Comparison of ENCODE assay signal across 8 cellular contexts in the genomic region with DNA sequence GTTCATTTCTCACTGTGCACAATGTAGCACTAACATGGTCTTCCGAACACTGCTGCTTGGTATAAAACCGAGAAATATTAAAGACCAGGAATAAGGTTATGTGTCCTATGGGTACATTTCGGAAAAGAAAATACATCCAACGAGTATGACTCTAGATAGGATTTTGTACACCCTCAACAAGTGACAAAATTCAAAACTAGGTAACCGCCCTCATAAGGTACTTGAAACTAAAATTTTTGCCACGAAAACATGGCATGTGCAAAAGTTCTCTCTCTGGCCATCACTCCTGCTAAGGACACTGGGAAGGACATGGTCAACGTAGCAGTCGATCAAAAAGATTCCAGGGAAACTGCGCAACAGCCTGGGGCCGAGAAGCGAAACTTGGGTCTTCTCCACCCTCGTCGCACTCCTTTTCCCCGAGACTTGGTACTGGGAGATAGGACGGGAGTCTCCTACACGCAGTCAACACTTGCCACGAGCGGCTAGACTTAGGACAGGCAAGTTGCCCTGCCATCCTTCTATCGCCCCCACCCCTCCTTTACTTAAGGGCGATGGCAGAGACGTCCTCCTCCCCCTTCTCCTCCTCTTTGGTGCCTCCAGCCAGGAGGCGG. TPM values are rescaled to one million over a fixed set of nuclear protein-coding genes. Genes with fewer than 3 reads are reported as not detected.
DNase-seq lines count a peak whose midpoint lies in the region; ATAC-seq and TF ChIP-seq lines count a peak whose summit lies in the region.

No MANE protein-coding gene starts in this region.

- no peaks in the 10 kb centered on the region for H3K27me3 Mint-ChIP-seq in endodermal cell (ENCODE audit: insufficient read depth)

- peak overlapping the region; percentile 96 for H3K9ac ChIP-seq in endodermal cell (ENCODE audit: extremely low read depth, low read length, poor library complexity, severe bottlenecking)

- H3K36me3 ChIP-seq in SJCRH30 (peaks cover 11% of the 10 kb centered on the region; the same call in 1 of the 2 replicates), endodermal cell (ENCODE audit: control insufficient read depth, insufficient read depth, low read length) (peaks cover 25% of the 10 kb centered on the region), upper lobe of right lung (peaks cover 28% of the 10 kb centered on the region)

- H3K27me3 ChIP-seq in SJCRH30, result no peaks in the 10 kb centered on the region
- H3K27me3 ChIP-seq in endodermal cell (ENCODE audit: control insufficient read depth, insufficient read depth, low read length, poor library complexity, severe bottlenecking), result no peaks in the 10 kb centered on the region
- H3K27me3 ChIP-seq in upper lobe of right lung, result no peaks in the 10 kb centered on the region

- peak; percentile 0 for ATAC-seq in HG02588 (IDR thresholded peaks at IDR 0.05; ENCODE audit: unreplicated experiment)
- no peak for ATAC-seq in upper lobe of right lung

- peaks cover 5% of the 10 kb centered on the region for H3K36me3 Mint-ChIP-seq in endodermal cell (ENCODE audit: low read depth)

- H3K4me3 Mint-ChIP-seq in endodermal cell, result peak overlapping the region; percentile 91

- peak overlapping the region; percentile 100 for H3K27ac Mint-ChIP-seq in endodermal cell

- TF ChIP-seq CTCF in endodermal cell (conservative IDR thresholded peaks at IDR 0.05), result no peak
- no peak for TF ChIP-seq CTCF in upper lobe of right lung (IDR thresholded peaks at IDR 0.05)

- H3K4me3 ChIP-seq in SJCRH30 (peak overlapping the region; percentile 80), endodermal cell (ENCODE audit: low read length) (peak overlapping the region; percentile 99), upper lobe of right lung (peak overlapping the region; percentile 91)

- intact Hi-C loops in upper lobe of right lung (cut with DNase I) (no loop called here), posterior vena cava (cut with DNase I) (loop anchor here in 1 of 2 donors (10.0 kb wide), 1 partner anchor 73 kb away; the partner anchor contains the start of gene CEP350)

- 11 to 36% methylated on average over 9 to 22 of the region's 22 CpGs for WGBS in endodermal cell (ENCODE audit: insufficient coverage in 1 of 2, insufficient read length in 1 of 2), 2 experiments

- H3K27ac ChIP-seq in SJCRH30 (peak overlapping the region; percentile 96), endodermal cell (ENCODE audit: low read depth, low read length) (peak overlapping the region; percentile 99), upper lobe of right lung (peak overlapping the region; percentile 100)

- H3K9me3 Mint-ChIP-seq in endodermal cell, result no peaks in the 10 kb centered on the region

- no peaks in the 10 kb centered on the region for H3K4me1 ChIP-seq in SJCRH30
- H3K4me1 ChIP-seq in endodermal cell (ENCODE audit: control insufficient read depth, insufficient read depth, low read length), result peaks cover 3% of the 10 kb centered on the region
- H3K4me1 ChIP-seq in upper lobe of right lung, result peaks cover 49% of the 10 kb centered on the region

- peak; percentile 85 for DNase-seq in DMS114 treated with DMSO at 0.1 percent for 48 hours (lab: John Stamatoyannopoulos, UW; ENCODE audit: unreplicated experiment)
- peak; percentile 91 for DNase-seq in SJCRH30
- DNase-seq in endodermal cell, result no peak
- peak; percentile 92 for DNase-seq in midbrain (lab: John Stamatoyannopoulos, UW)
- no peak for DNase-seq in upper lobe of right lung
- no peak for DNase-seq in posterior vena cava (ENCODE audit: low spot score)
- DNase-seq in NCI-H1105 (lab: John Stamatoyannopoulos, UW), result no peak

- peaks cover 12% of the 10 kb centered on the region for H3K4me1 Mint-ChIP-seq in endodermal cell

- H3K9me3 ChIP-seq in SJCRH30 (replicated peaks) (no peaks in the 10 kb centered on the region), endodermal cell (ENCODE audit: control insufficient read depth, low read length) (no peaks in the 10 kb centered on the region), upper lobe of right lung (no peaks in the 10 kb centered on the region)

RNA-seq across cellular contexts. Expression of gene TOR1AIP1, which starts 0.3 kb away (rescaled TPM):
- 36.1 and 38.9 TPM in 2 replicates for total RNA-seq in SJCRH30 (2014; rRNA removed; shearing (Covaris generic))
- total RNA-seq in endodermal cell (10 to 100 TPM; 18.1 to 26.2 TPM), upper lobe of right lung (68.8 TPM), posterior vena cava (10 to 100 TPM; 60.9 to 63.9 TPM)
- 28.9 TPM for polyA plus RNA-seq in endodermal cell (2013, experiment 1 of 2)
- polyA plus RNA-seq in endodermal cell (2013, experiment 2 of 2), result 25.7 TPM

RNA-seq across cellular contexts. Expression of gene TOR1AIP2, which starts 4.1 kb away (rescaled TPM):
- 62.3 and 63.6 TPM in 2 replicates for total RNA-seq in SJCRH30 (2014; rRNA removed; shearing (Covaris generic))
- 10 to 100 TPM; 70.9 to 78.3 TPM for total RNA-seq in endodermal cell
- 27.0 TPM for polyA plus RNA-seq in endodermal cell (2013, experiment 1 of 2)
- 26.0 TPM for polyA plus RNA-seq in endodermal cell (2013, experiment 2 of 2)
- total RNA-seq in upper lobe of right lung, result 88.5 TPM
- total RNA-seq in posterior vena cava, result 10 to 100 TPM; 55.3 to 57.1 TPM

Comparison
In these comparisons a context has a peak if more than half of its experiments do, and no peak if none do; other contexts are left out.
1. DNase-seq: peak in DMS114 treated with DMSO at 0.1 percent for 48 hours (single experiment), SJCRH30 (2 of 2) and midbrain (single experiment); none in endodermal cell (single experiment), upper lobe of right lung (single experiment), posterior vena cava (single experiment) and NCI-H1105 (single experiment).
2. Peak in every context shown above with its lines, with median percentiles within 50 percentile points of each other: H3K27ac ChIP-seq and H3K4me3 ChIP-seq.